ENCODE assay signal across 8 cellular contexts in the genomic region with DNA sequence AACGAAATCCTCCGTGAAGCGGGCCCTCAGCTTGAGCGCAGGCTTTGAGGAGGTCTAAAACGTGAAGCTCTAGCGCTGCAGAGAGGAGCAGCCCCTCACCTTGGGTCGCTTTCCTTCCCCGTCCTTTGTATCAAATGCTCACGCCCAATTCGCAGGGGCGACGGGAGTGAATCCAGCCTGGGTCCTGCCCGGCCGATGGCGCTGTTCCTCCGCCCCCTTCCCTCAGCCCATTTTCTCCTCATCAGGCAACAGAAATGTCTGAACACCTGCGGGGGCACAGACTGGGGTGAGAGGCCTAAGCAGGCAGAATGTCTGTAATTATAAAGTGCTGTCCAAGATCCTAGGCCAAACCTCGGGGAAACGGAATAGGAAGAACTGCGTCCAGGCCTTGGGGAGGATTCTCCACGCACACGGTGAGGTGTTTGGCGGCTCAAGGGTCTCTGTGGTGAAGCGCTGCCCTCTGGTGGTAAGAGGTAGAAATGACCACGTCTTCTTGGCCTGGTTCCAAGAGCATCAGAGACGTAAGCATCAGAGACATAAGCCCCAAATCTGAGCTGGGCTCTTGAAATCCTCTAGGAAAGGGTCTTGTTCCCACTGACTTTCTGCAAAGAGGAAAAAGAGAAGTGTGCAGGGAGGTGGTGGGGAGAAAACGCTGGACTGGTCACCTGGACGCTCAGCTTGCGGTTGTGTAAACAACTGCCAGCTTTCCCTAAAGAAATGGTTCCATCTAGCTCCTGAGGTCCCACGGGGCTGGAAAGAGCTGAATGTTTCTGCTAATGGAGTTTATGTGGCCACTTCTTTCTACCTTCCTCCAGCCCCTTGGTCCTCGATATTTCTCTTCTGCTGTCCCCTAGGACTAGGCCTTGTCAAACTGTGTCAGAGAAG.
A peak's percentile ranks its signal among the peaks of the same experiment; 100 is the strongest.
DNase-seq lines count a peak whose midpoint lies in the region; ATAC-seq and TF ChIP-seq lines count a peak whose summit lies in the region.

No MANE protein-coding gene starts in this region.

- TF ChIP-seq CTCF in AG09319 (IDR thresholded peaks at IDR 0.05; ENCODE audit: low read depth, low read length) = peak; percentile 74
- TF ChIP-seq CTCF in right lobe of liver (IDR thresholded peaks at IDR 0.05) = peak; percentile 57 to 71 (median 68)

- no peaks in the 10 kb centered on the region for H3K27me3 ChIP-seq in right lobe of liver

- H3K27ac ChIP-seq in right lobe of liver = no peak overlapping the region

- no peak overlapping the region for H3K27ac Mint-ChIP-seq in activated CD4-positive, alpha-beta T cell treated with anti-CD3 and anti-CD28 coated beads, Interleukin-2, amount 10 ng/mL, durations not matched to agents 24 days and 14 days

- H3K9me3 ChIP-seq in right lobe of liver = no peaks in the 10 kb centered on the region

- H3K4me1 Mint-ChIP-seq in activated CD4-positive, alpha-beta T cell treated with anti-CD3 and anti-CD28 coated beads, Interleukin-2, amount 10 ng/mL, durations not matched to agents 24 days and 14 days = peaks cover 22% of the 10 kb centered on the region

- ATAC-seq in GM21576 (IDR thresholded peaks at IDR 0.05; ENCODE audit: unreplicated experiment) (peak; percentile 60), right lobe of liver (peak; percentile 67 to 78 (median 74)), GM21723 (IDR thresholded peaks at IDR 0.05; ENCODE audit: unreplicated experiment) (no peak)

- peaks cover 16% of the 10 kb centered on the region for H3K27me3 Mint-ChIP-seq in activated CD4-positive, alpha-beta T cell treated with anti-CD3 and anti-CD28 coated beads, Interleukin-2, amount 10 ng/mL, durations not matched to agents 24 days and 14 days

- peak; percentile 14 for DNase-seq in AG09319 (ENCODE audit: extremely low read depth, low read depth)
- DNase-seq in NCI-H460 (ENCODE audit: extremely low read depth, low read depth) = peak; percentile 67
- DNase-seq in activated CD4-positive, alpha-beta T cell treated with anti-CD3 and anti-CD28 coated beads, Interleukin-2, amount 10 ng/mL, durations not matched to agents 24 days and 14 days = peak; percentile 93
- peak; percentile 88 for DNase-seq in dermis blood vessel endothelial cell
- DNase-seq in right lobe of liver = peak in 2 of 3 donors; percentile 34 to 55
- DNase-seq in stimulated activated CD4-positive, alpha-beta T cell treated with anti-CD3 and anti-CD28 coated beads, TNF-alpha, amount 100 ng/mL, for 48 hours (ENCODE audit: low read depth in 3 of 3) = peak; percentile 43 to 63 (median 56)

- 26% methylated on average over 30 of the region's 31 CpGs for WGBS in right lobe of liver (ENCODE audit: insufficient coverage, low coverage, low lambda C conversion rate, missing lambda C conversion rate)

- intact Hi-C loops in activated CD4-positive, alpha-beta T cell treated with anti-CD3 and anti-CD28 coated beads, Interleukin-2, amount 10 ng/mL, durations not matched to agents 24 days and 14 days (cut with micrococcal nuclease) = loop anchor here (10.0 kb wide), 2 partner anchors 226 to 376 kb away; a partner anchor contains a TSS
- intact Hi-C loops in right lobe of liver (cut with DNase I) = loop anchor here in 1 of 2 donors (10.0 kb wide), 2 partner anchors 166 to 226 kb away; no protein-coding TSS in a partner anchor

- no peaks in the 10 kb centered on the region for H3K36me3 Mint-ChIP-seq in activated CD4-positive, alpha-beta T cell treated with anti-CD3 and anti-CD28 coated beads, Interleukin-2, amount 10 ng/mL, durations not matched to agents 24 days and 14 days (ENCODE audit: low read depth)

- no peaks in the 10 kb centered on the region for H3K4me1 ChIP-seq in right lobe of liver

- no peak overlapping the region for H3K4me3 ChIP-seq in right lobe of liver

- H3K9me3 Mint-ChIP-seq in activated CD4-positive, alpha-beta T cell treated with anti-CD3 and anti-CD28 coated beads, Interleukin-2, amount 10 ng/mL, durations not matched to agents 24 days and 14 days = no peaks in the 10 kb centered on the region

- TF ChIP-seq POLR2A in right lobe of liver (IDR thresholded peaks at IDR 0.05) = no peak

- H3K4me3 Mint-ChIP-seq in activated CD4-positive, alpha-beta T cell treated with anti-CD3 and anti-CD28 coated beads, Interleukin-2, amount 10 ng/mL, durations not matched to agents 24 days and 14 days = peak overlapping the region; percentile 14

- H3K36me3 ChIP-seq in right lobe of liver = no peaks in the 10 kb centered on the region

Comparison
In these comparisons a context has a peak if more than half of its experiments do, and no peak if none do; other contexts are left out.
1. DNase-seq: peak in every context shown above with its lines; median percentile 93 in activated CD4-positive, alpha-beta T cell treated with anti-CD3 and anti-CD28 coated beads, Interleukin-2, amount 10 ng/mL, durations not matched to agents 24 days and 14 days; 88 in dermis blood vessel endothelial cell; 67 in NCI-H460; 56 in stimulated activated CD4-positive, alpha-beta T cell treated with anti-CD3 and anti-CD28 coated beads, TNF-alpha, amount 100 ng/mL, for 48 hours; 44 in right lobe of liver; 14 in AG09319.